Comparison of ENCODE assay signal across 8 cellular contexts in genomic region chr12:108664338-108665258, GRCh38. TPM values are rescaled to one million over a fixed set of nuclear protein-coding genes. Genes with fewer than 3 reads are reported as not detected.
DNase-seq lines count a peak whose midpoint lies in the region; FAIRE-seq and TF ChIP-seq lines count a peak whose summit lies in the region.

No MANE protein-coding gene starts in this region.

- H3K4me1 ChIP-seq in Loucy (ENCODE audit: insufficient read depth, low read length, poor library complexity, severe bottlenecking) (peaks cover 10% of the 10 kb centered on the region), osteoblast (ENCODE audit: insufficient read depth, low read length) (peaks cover 61% of the 10 kb centered on the region), testis (peaks cover 19% of the 10 kb centered on the region)

- H2AFZ ChIP-seq in Loucy (ENCODE audit: low read length) (no peak overlapping the region), osteoblast (ENCODE audit: low read length) (no peak overlapping the region)

- no peak overlapping the region for H3K4me2 ChIP-seq in Loucy (ENCODE audit: low read depth, low read length, poor library complexity, severe bottlenecking)
- peak overlapping the region; percentile 66 for H3K4me2 ChIP-seq in osteoblast (ENCODE audit: insufficient read depth, low read length)

- FAIRE-seq in H54 (lab: Jason Lieb, UNC) (peak; percentile 99), frontal cortex (lab: Jason Lieb, UNC) (peak; percentile 71)

- TF ChIP-seq POLR2A in H54 (IDR thresholded peaks at IDR 0.05; ENCODE audit: low read depth, low read length) (no peak), testis (IDR thresholded peaks at IDR 0.05) (no peak)

- H3K9me3 ChIP-seq in Loucy (ENCODE audit: insufficient read depth, low read depth, low read length) (no peaks in the 10 kb centered on the region), osteoblast (ENCODE audit: low read depth, low read length) (no peaks in the 10 kb centered on the region), testis (no peaks in the 10 kb centered on the region)

- H3F3A ChIP-seq in Loucy (ENCODE audit: low read depth), result no peaks in the 10 kb centered on the region

- H3K36me3 ChIP-seq in Loucy (ENCODE audit: insufficient read depth, low read length) (peaks cover 25% of the 10 kb centered on the region; the same call in 1 of the 2 replicates), osteoblast (ENCODE audit: insufficient read depth, low read length) (peaks cover 25% of the 10 kb centered on the region), testis (ENCODE audit: low read depth, missing control alignments) (no peaks in the 10 kb centered on the region)

- peak; percentile 93 for DNase-seq in G401 (ENCODE audit: low spot score)
- peak; percentile 59 for DNase-seq in H54 (ENCODE audit: insufficient read length, low spot score)
- DNase-seq in SIG-M5 treated with dmso at 0.1 percent for 504 hours (lab: John Stamatoyannopoulos, UW; ENCODE audit: unreplicated experiment), result peak; percentile 96
- DNase-seq in activated naive CD4-positive, alpha-beta T cell treated with Interleukin-2 at 50 U/mL for 16 hours, result peak; percentile 85
- DNase-seq in frontal cortex (ENCODE audit: low spot score in 2 of 2), result peak; percentile 69
- DNase-seq in osteoblast (ENCODE audit: insufficient read length, low spot score, missing footprints), result peak; percentile 82
- DNase-seq in testis, result peak; percentile 90

- H3K9me2 ChIP-seq in Loucy (replicated peaks; ENCODE audit: low read depth, low read length), result no peaks in the 10 kb centered on the region

- H3K27me3 ChIP-seq in Loucy (ENCODE audit: insufficient read depth, low read length, poor library complexity, severe bottlenecking) (no peaks in the 10 kb centered on the region), osteoblast (ENCODE audit: insufficient read depth, low read length) (no peaks in the 10 kb centered on the region), testis (no peaks in the 10 kb centered on the region)

- no peak overlapping the region for H3K4me3 ChIP-seq in Loucy (ENCODE audit: low read length, poor library complexity, severe bottlenecking)
- peak overlapping the region; percentile 23 for H3K4me3 ChIP-seq in osteoblast (ENCODE audit: insufficient read depth, low read length)
- H3K4me3 ChIP-seq in testis, result no peak overlapping the region

- intact Hi-C loops in testis (cut with DNase I; ENCODE audit: low total_unique reads), result loop anchor here (10.0 kb wide), 2 partner anchors 140 to 190 kb away; partner anchors contain the start of gene SSH1

- TF ChIP-seq CTCF in Loucy (conservative IDR thresholded peaks at IDR 0.05; ENCODE audit: low read length) (peak; percentile 96), osteoblast (IDR thresholded peaks at IDR 0.05; ENCODE audit: extremely low read depth, low read depth, low read length) (peak; percentile 95), testis (IDR thresholded peaks at IDR 0.05) (peak; percentile 85 to 95 (median 90))

- peaks cover 60% of the 10 kb centered on the region for H3K79me2 ChIP-seq in Loucy (ENCODE audit: insufficient read depth, low read length)
- peaks cover 94% of the 10 kb centered on the region for H3K79me2 ChIP-seq in osteoblast (ENCODE audit: insufficient read depth, low read length)

- H3K9ac ChIP-seq in Loucy (ENCODE audit: low read depth, low read length, poor library complexity, severe bottlenecking), result peak overlapping the region; percentile 17

- peaks cover 4% of the 10 kb centered on the region for H4K20me1 ChIP-seq in Loucy (ENCODE audit: insufficient read depth, low read length, poor library complexity, severe bottlenecking)
- H4K20me1 ChIP-seq in osteoblast (ENCODE audit: insufficient read depth, low read length), result peaks cover 30% of the 10 kb centered on the region

- in situ Hi-C loops in G401 (cut with HindIII; ENCODE audit: low sequenced_read_pairs), result no loop called here

- WGBS in testis, 2 donors, result 21 to 35% methylated on average over 5 of the region's 5 CpGs

- H3K27ac ChIP-seq in osteoblast (ENCODE audit: low read depth, low read length) (peak overlapping the region; percentile 84), testis (peak overlapping the region; percentile 28 to 66)

RNA-seq across cellular contexts. Expression of gene SELPLG, which starts 30.9 kb away (rescaled TPM):
- total RNA-seq in G401 (2014; rRNA removed; shearing (Covaris generic)), result 0.74 and 1.1 TPM in 2 replicates
- total RNA-seq in frontal cortex (1.2 TPM), osteoblast (1.1 and 1.2 TPM in 2 replicates), testis (1 to 10 TPM; 1.1 to 2.7 TPM)
- polyA plus RNA-seq in testis (ENCODE audit: insufficient read depth, low read depth, low replicate concordance), result 10.4 TPM
